In the genomic region with DNA sequence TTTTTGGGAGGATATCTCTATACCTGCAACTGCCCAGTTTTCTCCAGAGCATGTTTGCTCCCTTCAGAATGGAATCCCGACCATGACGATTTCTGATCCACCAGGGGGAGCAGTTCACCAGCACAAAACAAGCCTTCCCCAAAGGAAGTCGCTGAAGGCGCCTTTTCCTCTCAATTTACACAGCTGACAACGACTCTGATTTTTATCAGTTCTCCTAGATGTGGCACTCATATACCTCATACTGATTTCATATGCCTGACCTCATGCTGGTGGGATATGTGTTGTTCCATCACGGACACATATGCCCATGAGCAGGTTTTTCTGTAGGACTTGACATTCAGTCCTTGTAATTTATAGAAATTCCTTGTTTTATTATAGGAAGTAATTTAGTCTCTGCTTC, we compare ENCODE assay signal across 8 cellular contexts.
DNase-seq lines count a peak whose midpoint lies in the region; ATAC-seq and TF ChIP-seq lines count a peak whose summit lies in the region.

No MANE protein-coding gene starts in this region.

- TF ChIP-seq CTCF in GM12873 (IDR thresholded peaks at IDR 0.05; ENCODE audit: insufficient read depth, low read depth, low read length, missing control alignments) = peak; percentile 71

- ATAC-seq in HG02973 (IDR thresholded peaks at IDR 0.05; ENCODE audit: unreplicated experiment) (peak; percentile 59), GM18873 (IDR thresholded peaks at IDR 0.05; ENCODE audit: low FRiP score, unreplicated experiment) (no peak)

- DNase-seq in NCI-H345 treated with DMSO at 0.1 percent for 48 hours (lab: John Stamatoyannopoulos, UW; ENCODE audit: unreplicated experiment) = peak; percentile 17
- DNase-seq in activated CD4-positive, alpha-beta T cell treated with anti-CD3 and anti-CD28 coated beads, Interleukin-2, amount 50 U/mL, for 24 hours (ENCODE audit: low read depth in 1 of 2, low spot score in 1 of 2) = peak; percentile 13 to 25
- DNase-seq in effector CD4-positive, alpha-beta T cell = peak; percentile 16
- peak; percentile 86 for DNase-seq in medulla oblongata (ENCODE audit: extremely low spot score)
- DNase-seq in stimulated activated CD8-positive, alpha-beta memory T cell treated with anti-CD3 and anti-CD28 coated beads, Interleukin-4, amount 100 ng/mL, for 1 hour (ENCODE audit: low read depth in 2 of 2, low spot score in 1 of 2) = peak; percentile 8 to 40

Comparison
In these comparisons a context has a peak if more than half of its experiments do, and no peak if none do; other contexts are left out.
1. DNase-seq: peak in every context shown above with its lines; median percentile 86 in medulla oblongata; 24 in stimulated activated CD8-positive, alpha-beta memory T cell treated with anti-CD3 and anti-CD28 coated beads, Interleukin-4, amount 100 ng/mL, for 1 hour; 19 in activated CD4-positive, alpha-beta T cell treated with anti-CD3 and anti-CD28 coated beads, Interleukin-2, amount 50 U/mL, for 24 hours; 17 in NCI-H345 treated with DMSO at 0.1 percent for 48 hours; 16 in effector CD4-positive, alpha-beta T cell.